ENCODE assay signal across 3 cellular contexts in genomic region chr10:66318761-66319160, GRCh38.
"Had no signal": no experiment of that assay in that cellular context is flagged by ENCODE, and none has a peak within 500 bp of the region (broad histone marks: within the 10 kb centered on the region; RNA-seq: fewer than 3 reads in every experiment).

No MANE protein-coding gene starts in this region.

- H3K4me3 ChIP-seq: GM12878 had no signal

- DNase-seq: GDM1, GF-D8 had no signal
